Comparison of ENCODE assay signal across 8 cellular contexts in genomic region chr9:134135343-134136116, GRCh38. TPM values are rescaled to one million over a fixed set of nuclear protein-coding genes. Genes with fewer than 3 reads are reported as not detected.
DNase-seq lines count a peak whose midpoint lies in the region; ATAC-seq and TF ChIP-seq lines count a peak whose summit lies in the region.

Gene WDR5 (plus strand): TSS chr9:134136082. CDS start chr9:134139878, 3,796 bp downstream.

- DNase-seq in NCI-H128 (lab: John Stamatoyannopoulos, UW; ENCODE audit: unreplicated experiment) (peak; percentile 84), adrenal gland (peak; percentile 91 to 96 (median 94)), heart left ventricle (peak; percentile 94 to 98 (median 96)), pons (ENCODE audit: low spot score) (peak; percentile 84), tibial nerve (ENCODE audit: low spot score in 2 of 2) (peak; percentile 79 to 82)

- WGBS in adrenal gland, 4 donors: 0 to 2% (median 0%) methylated on average over 7 to 80 of the region's 81 CpGs
- WGBS in heart left ventricle, 4 donors: 0 to 1% (median 0%) methylated on average over 45 to 81 of the region's 81 CpGs
- WGBS in tibial nerve, 2 donors: 0% methylated on average over 27 to 45 of the region's 81 CpGs

- H3K27me3 ChIP-seq in adrenal gland (no peaks in the 10 kb centered on the region), heart left ventricle (no peaks in the 10 kb centered on the region), tibial nerve (no peaks in the 10 kb centered on the region)

- H3K9me3 ChIP-seq in adrenal gland (replicated peaks in 1 of 3) (no peaks in the 10 kb centered on the region), heart left ventricle (no peaks in the 10 kb centered on the region), tibial nerve (no peaks in the 10 kb centered on the region)

- intact Hi-C loops in T-helper 1 cell treated with Interleukin-12 subunit alpha and Interleukin-12 subunit beta and Interleukin-4 antibody, amounts not matched to agents 30 ng/mL and 1 ng/mL, for 36 hours (cut with micrococcal nuclease): loop anchor here (1.0 to 10.0 kb wide), 6 partner anchors 29 to 1369 kb away; partner anchors contain the start of genes BRD3, BRD3OS, MRPS2 and RNU6ATAC
- intact Hi-C loops in adrenal gland (cut with DNase I) (loop anchor here in 1 of 2 donors (5.0 kb wide), 1 partner anchor 63 kb away; no protein-coding TSS in a partner anchor), heart left ventricle (cut with DNase I) (loop anchor here in 5 of 10 donors (2.0 to 10.0 kb wide), 5 partner anchors 61 to 71 kb away; partner anchors contain the start of gene BRD3 (in 3 of the 5))

- H3K4me1 ChIP-seq in adrenal gland (replicated peaks in 1 of 2) (peaks cover 26 to 33% of the 10 kb centered on the region in 2 donors), heart left ventricle (peaks cover 0 to 51% (median 39%) of the 10 kb centered on the region in 12 donors), tibial nerve (peaks cover 0 to 72% (median 30%) of the 10 kb centered on the region in 4 donors)

- peaks cover 0 to 8% of the 10 kb centered on the region in 2 donors for H3K36me3 ChIP-seq in adrenal gland (replicated peaks in 1 of 2)
- H3K36me3 ChIP-seq in heart left ventricle: peaks cover 0 to 10% (median 8%) of the 10 kb centered on the region in 9 donors
- peaks cover 0 to 9% (median 0%) of the 10 kb centered on the region in 3 donors for H3K36me3 ChIP-seq in tibial nerve

- TF ChIP-seq EP300 in tibial nerve (IDR thresholded peaks at IDR 0.05): peak in 1 of 2 donors; percentile 78

- H3K4me3 ChIP-seq in GM08714 (ENCODE audit: low read length) (peak within 1 kb of the TSS; percentile 86), adrenal gland (peak within 1 kb of the TSS; percentile 82 to 94 (median 88)), heart left ventricle (peak within 1 kb of the TSS; percentile 77 to 98 (median 88)), tibial nerve (peak within 1 kb of the TSS; percentile 71 to 99 (median 92))

- TF ChIP-seq CTCF in adrenal gland (IDR thresholded peaks at IDR 0.05) (peak in 1 of 6 experiments; percentile 13), heart left ventricle (IDR thresholded peaks at IDR 0.05) (peak in 9 of 12 donors; percentile 10 to 46 (median 28)), tibial nerve (IDR thresholded peaks at IDR 0.05) (peak in 1 of 5 experiments; percentile 13)

- TF ChIP-seq POLR2A in adrenal gland (IDR thresholded peaks at IDR 0.05) (peak in 1 of 2 donors; percentile 48), heart left ventricle (IDR thresholded peaks at IDR 0.05) (no peak), tibial nerve (IDR thresholded peaks at IDR 0.05) (peak; percentile 34 to 66)

- peak; percentile 43 for ATAC-seq in HG02588 (IDR thresholded peaks at IDR 0.05; ENCODE audit: unreplicated experiment)
- ATAC-seq in heart left ventricle: peak; percentile 79 to 89 (median 85)

- peak within 1 kb of the TSS; percentile 62 to 88 (median 83) for H3K27ac ChIP-seq in adrenal gland
- peak within 1 kb of the TSS; percentile 87 to 95 (median 94) for H3K27ac ChIP-seq in heart left ventricle
- peak within 1 kb of the TSS; percentile 82 to 97 (median 88) for H3K27ac ChIP-seq in tibial nerve

RNA-seq across cellular contexts. Expression of gene WDR5, which starts in this region (rescaled TPM):
- 37.2 and 42.2 TPM in 2 replicates for total RNA-seq in T-helper 1 cell treated with Interleukin-12 subunit alpha and Interleukin-12 subunit beta and Interleukin-4 antibody, amounts not matched to agents 30 ng/mL and 1 ng/mL, for 36 hours
- total RNA-seq in adrenal gland: 10 to 100 TPM; 19.0 to 28.5 (median 26.4) TPM
- 10 to 100 TPM; 18.5 to 21.4 (median 19.5) TPM for polyA plus RNA-seq in adrenal gland
- total RNA-seq in heart left ventricle: 10 to 100 TPM; 13.1 to 23.8 (median 17.2) TPM
- 10 to 100 TPM; 12.9 to 24.7 TPM for polyA plus RNA-seq in heart left ventricle
- total RNA-seq in tibial nerve: 10 to 100 TPM; 16.4 to 32.7 (median 24.5) TPM

Comparison
In these comparisons a context has a peak if more than half of its experiments do, and no peak if none do; other contexts are left out.
1. Peak in every context shown above with its lines: DNase-seq, ATAC-seq, H3K4me3 ChIP-seq and H3K27ac ChIP-seq.
2. POLR2A ChIP-seq: peak in tibial nerve (2 of 2); none in heart left ventricle (0 of 2).